6 cellular contexts compared by ENCODE assay signal in the genomic region with DNA sequence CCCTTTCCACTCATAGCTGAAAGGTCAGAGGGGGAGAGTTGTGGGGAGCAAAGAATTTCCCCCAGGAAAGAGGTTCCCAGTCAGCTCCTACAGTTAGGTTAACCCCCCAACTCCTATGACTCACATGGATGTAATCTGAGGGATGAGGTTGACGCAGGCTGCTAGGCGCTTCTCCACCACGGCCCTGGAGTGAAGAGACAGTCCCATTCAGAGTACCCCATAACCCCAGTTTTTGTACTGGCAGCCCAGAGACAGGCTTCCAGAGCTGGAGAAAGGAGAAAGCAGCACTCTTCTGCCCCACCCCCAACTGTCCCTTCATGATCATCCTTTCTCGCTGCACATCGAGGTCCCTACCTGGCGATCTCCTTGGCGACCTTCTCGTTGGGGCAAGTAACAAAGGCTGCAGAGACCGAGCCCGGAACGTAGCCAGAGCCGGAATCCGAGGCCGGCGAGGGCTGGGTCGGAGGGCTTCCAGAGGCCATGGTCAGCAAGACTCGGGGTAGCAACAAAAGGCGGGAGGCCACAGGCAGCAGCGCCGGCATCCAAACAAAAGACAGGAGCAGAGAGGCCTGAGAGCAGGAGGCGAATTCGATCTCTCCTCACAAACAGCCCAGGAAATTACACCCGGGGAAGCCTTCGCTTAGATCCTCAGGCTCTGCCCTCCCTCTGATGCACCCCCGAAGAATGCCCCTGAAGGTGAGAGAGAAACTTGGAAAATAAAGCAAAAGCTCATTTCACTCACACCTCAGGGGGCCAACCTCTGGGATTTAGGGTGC. TPM values are rescaled to one million over a fixed set of nuclear protein-coding genes. Genes with fewer than 3 reads are reported as not detected.
A peak's percentile ranks its signal among the peaks of the same experiment; 100 is the strongest.
DNase-seq lines count a peak whose midpoint lies in the region; TF ChIP-seq lines count a peak whose summit lies in the region.

No MANE protein-coding gene starts in this region.

- DNase-seq in ELR (ENCODE audit: low read depth) (peak; percentile 99), RKO (ENCODE audit: low spot score) (peak; percentile 89), glutamatergic neuron (no peak), NCI-H187 treated with DMSO at 0.1 percent for 48 hours (lab: John Stamatoyannopoulos, UW) (no peak), GM19240 (ENCODE audit: insufficient read length, low spot score) (no peak)

- no peaks in the 10 kb centered on the region for H3K9me3 ChIP-seq in thymus (ENCODE audit: control insufficient read depth)

- H3K36me3 ChIP-seq in thymus (ENCODE audit: control insufficient read depth, insufficient read depth) = peaks cover 42% of the 10 kb centered on the region

- peak overlapping the region; percentile 71 for H3K4me3 ChIP-seq in thymus (ENCODE audit: low read length)

- peaks cover 22% of the 10 kb centered on the region for H3K9me3 Mint-ChIP-seq in glutamatergic neuron (ENCODE audit: unreplicated experiment)

- peak overlapping the region; percentile 97 for H3K4me3 Mint-ChIP-seq in glutamatergic neuron (ENCODE audit: unreplicated experiment)

- peak overlapping the region; percentile 98 for H3K27ac Mint-ChIP-seq in glutamatergic neuron (ENCODE audit: unreplicated experiment)

- no peak for TF ChIP-seq CTCF in glutamatergic neuron (IDR thresholded peaks at IDR 0.05; ENCODE audit: partially characterized antibody, unreplicated experiment)

- H3K27me3 Mint-ChIP-seq in glutamatergic neuron (ENCODE audit: unreplicated experiment) = peaks cover 27% of the 10 kb centered on the region

- peaks cover 37% of the 10 kb centered on the region for H3K4me1 ChIP-seq in thymus (ENCODE audit: control insufficient read depth, insufficient read depth, low read length)

- H3K4me1 Mint-ChIP-seq in glutamatergic neuron (ENCODE audit: low read depth, unreplicated experiment) = peaks cover 46% of the 10 kb centered on the region

- no peaks in the 10 kb centered on the region for H3K27me3 ChIP-seq in thymus (ENCODE audit: control insufficient read depth, insufficient read depth)

- no peaks in the 10 kb centered on the region for H3K36me3 Mint-ChIP-seq in glutamatergic neuron (ENCODE audit: unreplicated experiment)

- peak overlapping the region; percentile 94 for H3K27ac ChIP-seq in thymus (ENCODE audit: low read depth)

- WGBS in thymus = 6% methylated on average over 25 of the region's 25 CpGs

RNA-seq across cellular contexts. Expression of a gene that starts 0.6 kb away (rescaled TPM):
- 384 TPM for total RNA-seq in glutamatergic neuron (ENCODE audit: unreplicated experiment)
- 199 TPM for polyA plus RNA-seq in thymus

RNA-seq across cellular contexts. Expression of a gene that starts 2.5 kb away (rescaled TPM):
- total RNA-seq in glutamatergic neuron (ENCODE audit: unreplicated experiment) = 75.1 TPM
- 26.7 TPM for polyA plus RNA-seq in thymus

RNA-seq across cellular contexts. Expression of a gene that starts 6.5 kb away (rescaled TPM):
- total RNA-seq in glutamatergic neuron (ENCODE audit: unreplicated experiment) = 73.5 TPM
- 141 TPM for polyA plus RNA-seq in thymus

RNA-seq across cellular contexts. Expression of a gene that starts 25.7 kb away (rescaled TPM):
- 14.8 TPM for total RNA-seq in glutamatergic neuron (ENCODE audit: unreplicated experiment)
- polyA plus RNA-seq in thymus = 5.5 TPM

RNA-seq across cellular contexts. Expression of a gene that starts 37.1 kb away (rescaled TPM):
- total RNA-seq in glutamatergic neuron (ENCODE audit: unreplicated experiment) = 9.6 TPM
- polyA plus RNA-seq in thymus = 9.0 TPM

Comparison
In these comparisons a context has a peak if more than half of its experiments do, and no peak if none do; other contexts are left out.
1. DNase-seq: peak in ELR (single experiment) and RKO (single experiment); none in glutamatergic neuron (single experiment), NCI-H187 treated with DMSO at 0.1 percent for 48 hours (single experiment) and GM19240 (single experiment).